ENCODE assay signal across 8 cellular contexts in genomic region chr20:25718896-25719809, GRCh38. TPM values are rescaled to one million over a fixed set of nuclear protein-coding genes. Genes with fewer than 3 reads are reported as not detected.
DNase-seq lines count a peak whose midpoint lies in the region; ATAC-seq, FAIRE-seq and TF ChIP-seq lines count a peak whose summit lies in the region.
"Not testable (repeated sequence)": the region's sequence is repeated elsewhere in the genome, so short reads cannot be mapped to it uniquely, and the experiment has no call there.

No MANE protein-coding gene starts in this region.

- not testable (repeated sequence) for BruUV-seq in HepG2 (replicated peaks; lab: Mats Ljungman, UMichigan)

- not testable (repeated sequence) for TF ChIP-seq EP300 in HepG2 (IDR thresholded peaks at IDR 0.05; ENCODE audit: low read depth in 2 of 2, low read length in 2 of 2); HepG2 (CRISPR knock-in tag; IDR thresholded peaks at IDR 0.05; ENCODE audit: borderline replicate concordance)

- H3K9me3 ChIP-seq in CD8-positive, alpha-beta T cell (ENCODE audit: low read length); KOPT-K1 (ENCODE audit: insufficient read depth, low read length, poor library complexity, severe bottlenecking); HepG2 (ENCODE audit: low read length): not testable (repeated sequence)

- not testable (repeated sequence) for H3K27me3 Mint-ChIP-seq in CD8-positive, alpha-beta T cell (ENCODE audit: low read depth); activated CD4-positive, alpha-beta T cell treated with anti-CD3 and anti-CD28 coated beads for 36 hours

- not testable (repeated sequence) for H4K20me1 ChIP-seq in HepG2 (ENCODE audit: insufficient read depth, low read length)

- not testable (repeated sequence) for H3K27ac ChIP-seq in CD8-positive, alpha-beta T cell (ENCODE audit: low read depth, low read length); HepG2 (ENCODE audit: extremely low read length, insufficient read depth, low read length)
- peak overlapping the region; percentile 22 for H3K27ac ChIP-seq in KOPT-K1 (ENCODE audit: low read depth, low read length, poor library complexity, severe bottlenecking)

- H3K27ac Mint-ChIP-seq in CD8-positive, alpha-beta T cell, result peak overlapping the region; percentile 93
- H3K27ac Mint-ChIP-seq in activated CD4-positive, alpha-beta T cell treated with anti-CD3 and anti-CD28 coated beads for 36 hours, result peak overlapping the region; percentile 67

- H3K9me3 Mint-ChIP-seq in CD8-positive, alpha-beta T cell, result peaks cover 30% of the 10 kb centered on the region
- peaks cover 15% of the 10 kb centered on the region for H3K9me3 Mint-ChIP-seq in activated CD4-positive, alpha-beta T cell treated with anti-CD3 and anti-CD28 coated beads for 36 hours (ENCODE audit: low read depth)

- CTCF ChIA-PET in CD8-positive, alpha-beta T cell (lab: Charles Lee); activated CD4-positive, alpha-beta T cell treated with anti-CD3 and anti-CD28 coated beads for 36 hours (lab: Charles Lee); HepG2 (lab: Yijun Ruan, JAX; ENCODE audit: low intra/inter-chr PET ratio, low total read pairs): not testable (repeated sequence)

- not testable (repeated sequence) for ATAC-seq in CD8-positive, alpha-beta T cell; activated CD4-positive, alpha-beta T cell treated with anti-CD3 and anti-CD28 coated beads for 36 hours; stimulated activated naive CD8-positive, alpha-beta T cell treated with anti-CD3 and anti-CD28 coated beads, Interleukin-15, Interleukin-2, amounts not matched to agents 100 U/mL and 50 U/mL, for 24 hours
- ATAC-seq in HepG2, result peak; percentile 62

- TF ChIP-seq POLR2A in HepG2 (IDR thresholded peaks at IDR 0.05; ENCODE audit: insufficient read depth in 1 of 2, low read depth in 2 of 2, low read length in 2 of 2), result not testable (repeated sequence)

- H3K36me3 Mint-ChIP-seq in CD8-positive, alpha-beta T cell, result peaks cover 43% of the 10 kb centered on the region
- H3K36me3 Mint-ChIP-seq in activated CD4-positive, alpha-beta T cell treated with anti-CD3 and anti-CD28 coated beads for 36 hours (ENCODE audit: low read depth), result peaks cover 27% of the 10 kb centered on the region

- H3K36me3 ChIP-seq in CD8-positive, alpha-beta T cell (ENCODE audit: insufficient read depth, low read length); KOPT-K1 (ENCODE audit: insufficient read depth, low read length); HepG2 (replicated peaks in 1 of 2; ENCODE audit: control insufficient read depth in 1 of 2, insufficient read depth in 2 of 2, low read length in 2 of 2): not testable (repeated sequence)

- H3K4me3 Mint-ChIP-seq in CD8-positive, alpha-beta T cell, result peak overlapping the region; percentile 76
- not testable (repeated sequence) for H3K4me3 Mint-ChIP-seq in activated CD4-positive, alpha-beta T cell treated with anti-CD3 and anti-CD28 coated beads for 36 hours

- not testable (repeated sequence) for FAIRE-seq in HepG2 (lab: Jason Lieb, UNC)

- H3K4me1 Mint-ChIP-seq in CD8-positive, alpha-beta T cell (ENCODE audit: low read depth), result peaks cover 31% of the 10 kb centered on the region
- peaks cover 18% of the 10 kb centered on the region for H3K4me1 Mint-ChIP-seq in activated CD4-positive, alpha-beta T cell treated with anti-CD3 and anti-CD28 coated beads for 36 hours

- not testable (repeated sequence) for TF ChIP-seq RAD21 in HepG2 (CRISPR knock-in tag; IDR thresholded peaks at IDR 0.05)

- POLR2A ChIA-PET in CD8-positive, alpha-beta T cell (lab: Charles Lee); activated CD4-positive, alpha-beta T cell treated with anti-CD3 and anti-CD28 coated beads for 36 hours (lab: Charles Lee): not testable (repeated sequence)
- POLR2A ChIA-PET in HepG2 (lab: Yijun Ruan, JAX), result interaction anchor here (0.7 to 1.5 kb wide), 3 partner anchors 22 to 97 kb away, joined by 3 to 6 read pairs (median 3); partner anchors contain the start of gene ZNF337

- in situ Hi-C loops in HepG2 (cut with HindIII; ENCODE audit: extremely low pct_ligation_motif_present, low pct_unique_long_range_greater_than_20kb), result not testable (repeated sequence)

- H3K4me1 ChIP-seq in CD8-positive, alpha-beta T cell (ENCODE audit: insufficient read depth, low read length), result peaks cover 15% of the 10 kb centered on the region
- H3K4me1 ChIP-seq in HepG2 (ENCODE audit: insufficient read depth, low read length), result peaks cover 25% of the 10 kb centered on the region

- H3K9ac ChIP-seq in HepG2 (ENCODE audit: insufficient read depth, low read depth, low read length), result not testable (repeated sequence)

- TF ChIP-seq CTCF in CD8-positive, alpha-beta T cell (IDR thresholded peaks at IDR 0.05); HepG2 (CRISPR knock-in tag; IDR thresholded peaks at IDR 0.05): not testable (repeated sequence)

- intact Hi-C loops in CD8-positive, alpha-beta T cell (cut with DNase I, micrococcal nuclease), result loop anchor here in 1 of 2 experiments (2.0 kb wide), 2 partner anchors 22 to 30 kb away; partner anchors contain the start of gene ZNF337
- intact Hi-C loops in activated CD4-positive, alpha-beta T cell treated with anti-CD3 and anti-CD28 coated beads for 36 hours (cut with DNase I, micrococcal nuclease), result not testable (repeated sequence)
- intact Hi-C loops in HepG2 (cut with micrococcal nuclease; ENCODE audit: unreplicated experiment), result loop anchor here (1.0 kb wide), 2 partner anchors 27 to 32 kb away; no protein-coding TSS in a partner anchor

- H3K4me2 ChIP-seq in HepG2 (ENCODE audit: low read depth, low read length), result peak overlapping the region; percentile 78

- H3K79me2 ChIP-seq in HepG2 (ENCODE audit: insufficient read depth, low read length), result not testable (repeated sequence)

- peak in 5 of 7 experiments; percentile 27 to 79 (median 40) for DNase-seq in CD8-positive, alpha-beta T cell
- DNase-seq in NCI-H69 (lab: John Stamatoyannopoulos, UW), result peak; percentile 77
- DNase-seq in activated CD4-positive, alpha-beta T cell treated with anti-CD3 and anti-CD28 coated beads for 36 hours, result not testable (repeated sequence)
- DNase-seq in activated effector memory CD4-positive, alpha-beta T cell treated with Interleukin-2 at 50 U/mL for 16 hours, result peak; percentile 55
- DNase-seq in effector CD8-positive, alpha-beta T cell (lab: John Stamatoyannopoulos, UW), result peak; percentile 7
- DNase-seq in HepG2 (ENCODE audit: low spot score), result peak; percentile 61
- peak; percentile 12 for DNase-seq in stimulated activated naive CD8-positive, alpha-beta T cell treated with anti-CD3 and anti-CD28 coated beads, Interleukin-15, Interleukin-2, amounts not matched to agents 100 U/mL and 50 U/mL, for 24 hours

- 12% methylated on average over 19 of the region's 20 CpGs for WGBS in HepG2 (ENCODE audit: low lambda C conversion rate)

- H3K27me3 ChIP-seq in CD8-positive, alpha-beta T cell (ENCODE audit: insufficient read depth, low read length); HepG2 (ENCODE audit: control insufficient read depth in 1 of 2, insufficient read depth in 2 of 2, low read length in 2 of 2): not testable (repeated sequence)

- not testable (repeated sequence) for H2AFZ ChIP-seq in HepG2 (ENCODE audit: low read length)

- not testable (repeated sequence) for H3K4me3 ChIP-seq in CD8-positive, alpha-beta T cell (ENCODE audit: low read depth, low read length)
- H3K4me3 ChIP-seq in HepG2 (replicated peaks in 1 of 3; ENCODE audit: insufficient read depth in 1 of 3, low read depth in 2 of 3, low read length in 3 of 3), result peak overlapping the region; percentile 9 to 57 (median 43); a peak in 4 of 6 replicates

TF ChIP-seq in HepG2, 621 proteins besides CTCF, POLR2A, EP300 and RAD21 (continues in another document):
- peak; percentile 46; the same call in 1 of the 2 replicates for TF ChIP-seq ZMYM3 (CRISPR knock-in tag; IDR thresholded peaks at IDR 0.05)

RNA-seq across cellular contexts. Expression of gene ZNF337, which starts 22.5 kb away (rescaled TPM):
- total RNA-seq in CD8-positive, alpha-beta T cell, result 10 to 100 TPM; 21.5 TPM
- 10 to 100 TPM; 12.6 TPM for total RNA-seq in activated CD4-positive, alpha-beta T cell treated with anti-CD3 and anti-CD28 coated beads for 36 hours
- 19.0 and 19.6 TPM in 2 replicates for total RNA-seq in HepG2 (2016; rRNA removed; fragmentation: Illumina TruSeq; extraction: Trizol)
- 2.2 and 3.0 TPM in 2 replicates for total RNA-seq in HepG2 (2016; cell fraction: cytosol; rRNA removed; fragmentation: Illumina TruSeq; extraction: Trizol; ENCODE audit: low read depth)
- total RNA-seq in HepG2 (2016; cell fraction: insoluble cytoplasmic fraction; rRNA removed; fragmentation: Illumina TruSeq; extraction: Trizol), result 18.2 and 18.3 TPM in 2 replicates
- 7.8 and 8.0 TPM in 2 replicates for total RNA-seq in HepG2 (2016; cell fraction: membrane; rRNA removed; fragmentation: Illumina TruSeq; extraction: Trizol)
- 24.6 and 29.8 TPM in 2 replicates for total RNA-seq in HepG2 (2016; cell fraction: nucleus; rRNA removed; fragmentation: Illumina TruSeq; extraction: Trizol)
- polyA plus RNA-seq in HepG2 (2011; rRNA removed), result 17.0 and 22.8 TPM in 2 replicates
- 5.9 and 8.4 TPM in 2 replicates for polyA plus RNA-seq in HepG2 (2011; cell fraction: cytosol; rRNA removed)
- 55.7 and 72.7 TPM in 2 replicates for polyA plus RNA-seq in HepG2 (2011; cell fraction: nucleus; rRNA removed)
- 15.5 and 18.3 TPM in 2 replicates for polyA plus RNA-seq in HepG2 (2012)
- 0.73 and 0.76 TPM in 2 replicates for polyA plus RNA-seq in HepG2 (2016; cell fraction: cytosol; fragmentation: Illumina TruSeq; extraction: Trizol; ENCODE audit: low read depth)
- 11.0 and 11.6 TPM in 2 replicates for polyA plus RNA-seq in HepG2 (2016; cell fraction: insoluble cytoplasmic fraction; fragmentation: Illumina TruSeq; extraction: Trizol; ENCODE audit: low read depth)
- polyA plus RNA-seq in HepG2 (2016; cell fraction: membrane; fragmentation: Illumina TruSeq; extraction: Trizol; ENCODE audit: low read depth), result 2.0 and 2.3 TPM in 2 replicates
- polyA plus RNA-seq in HepG2 (2016; cell fraction: nucleus; fragmentation: Illumina TruSeq; extraction: Trizol; ENCODE audit: insufficient read depth, low read depth), result 53.5 and 55.7 TPM in 2 replicates
- 9.7 and 16.6 TPM in 2 replicates for polyA minus RNA-seq in HepG2 (2011; rRNA and poly(A)+ RNA removed; ENCODE audit: low replicate concordance)
- polyA minus RNA-seq in HepG2 (2011; cell fraction: cytosol; rRNA and poly(A)+ RNA removed), result 8.7 and 9.0 TPM in 2 replicates
- polyA minus RNA-seq in HepG2 (2011; cell fraction: nucleus; rRNA and poly(A)+ RNA removed), result 34.9 and 55.6 TPM in 2 replicates
